In the genomic region with DNA sequence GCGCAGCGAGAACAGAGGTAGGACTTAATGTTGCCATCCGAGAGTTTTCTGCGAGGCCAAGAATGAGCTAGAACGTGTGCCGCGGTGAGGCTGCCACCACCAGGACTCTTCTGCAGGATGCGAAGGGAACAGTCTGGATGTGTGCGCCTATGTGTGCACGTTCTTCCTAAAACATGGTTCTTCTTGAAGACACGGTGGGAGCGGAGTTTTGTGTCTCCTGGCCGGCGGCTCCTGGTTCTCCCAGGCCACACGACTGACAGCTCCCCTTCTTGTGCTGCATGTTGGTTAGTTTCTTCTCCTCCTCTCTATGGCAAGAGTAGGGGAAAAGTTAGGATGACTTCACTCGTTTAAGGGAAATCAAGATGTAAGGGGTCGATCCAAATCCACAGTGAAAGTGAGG, we compare ENCODE assay signal across 19 cellular contexts.
"Had no signal": no experiment of that assay in that cellular context is flagged by ENCODE, and none has a peak within 500 bp of the region (broad histone marks: within the 10 kb centered on the region; RNA-seq: fewer than 3 reads in every experiment).

No MANE protein-coding gene starts in this region.

- H3K27ac Mint-ChIP-seq: activated CD4-positive, alpha-beta T cell treated with anti-CD3 and anti-CD28 coated beads, Interleukin-2, amount 10 ng/mL, durations not matched to agents 24 days and 14 days; activated CD8-positive, alpha-beta T cell treated with anti-CD3 and anti-CD28 coated beads, Interleukin-2, amount 10 ng/mL, durations not matched to agents 7 days and 5 days; activated naive CD4-positive, alpha-beta T cell treated with anti-CD3 and anti-CD28 coated beads, Interleukin-2, amount 10 ng/mL, durations not matched to agents 7 days and 5 days; activated T-cell treated with anti-CD3 and anti-CD28 coated beads, Interleukin-2, amount 50 U/mL, for 24 hours; activated T-helper 2 cell treated with anti-CD3 and anti-CD28 coated beads, Interferon-gamma antibody, Interleukin-2, Interleukin-4, amounts not matched to agents 10 μg/mL and 5 μg/mL and 100 μg/mL, durations not matched to agents 14 hours and 24 hours and 36 hours; effector memory CD8-positive, alpha-beta T cell; memory B cell; stimulated activated effector memory CD8-positive, alpha-beta T cell treated with anti-CD3 and anti-CD28 coated beads, Interleukin-12 subunit alpha, Interleukin-12 subunit beta, amount 100 ng/mL, for 72 hours; T-helper 1 cell treated with Interleukin-12 subunit alpha and Interleukin-12 subunit beta and Interleukin-4 antibody, amounts not matched to agents 30 μg/mL and 1 μg/mL, for 36 hours had no signal

- H3K27ac ChIP-seq: upper lobe of right lung had no signal

- H3K4me3 Mint-ChIP-seq: activated CD4-positive, alpha-beta T cell treated with anti-CD3 and anti-CD28 coated beads, Interleukin-2, amount 10 ng/mL, durations not matched to agents 24 days and 14 days; activated CD8-positive, alpha-beta T cell treated with anti-CD3 and anti-CD28 coated beads, Interleukin-2, amount 10 ng/mL, durations not matched to agents 7 days and 5 days; activated naive CD4-positive, alpha-beta T cell treated with anti-CD3 and anti-CD28 coated beads, Interleukin-2, amount 10 ng/mL, durations not matched to agents 7 days and 5 days; activated T-cell treated with anti-CD3 and anti-CD28 coated beads, Interleukin-2, amount 50 U/mL, for 24 hours; effector memory CD8-positive, alpha-beta T cell; memory B cell; nephron; stimulated activated effector memory CD8-positive, alpha-beta T cell treated with anti-CD3 and anti-CD28 coated beads, Interleukin-12 subunit alpha, Interleukin-12 subunit beta, amount 100 ng/mL, for 72 hours; T-helper 1 cell treated with Interleukin-12 subunit alpha and Interleukin-12 subunit beta and Interleukin-4 antibody, amounts not matched to agents 30 μg/mL and 1 μg/mL, for 36 hours had no signal

- H3K4me3 ChIP-seq: stomach, testis, upper lobe of right lung had no signal

- ATAC-seq: activated CD8-positive, alpha-beta T cell treated with anti-CD3 and anti-CD28 coated beads, Interleukin-2, amount 10 ng/mL, durations not matched to agents 7 days and 5 days; effector memory CD8-positive, alpha-beta T cell; stimulated activated effector memory CD8-positive, alpha-beta T cell treated with anti-CD3 and anti-CD28 coated beads, Interleukin-12 subunit alpha, Interleukin-12 subunit beta, amount 100 ng/mL, for 72 hours; upper lobe of right lung had no signal

- H3K4me1 Mint-ChIP-seq: activated CD4-positive, alpha-beta T cell treated with anti-CD3 and anti-CD28 coated beads, Interleukin-2, amount 10 ng/mL, durations not matched to agents 24 days and 14 days; activated naive CD4-positive, alpha-beta T cell treated with anti-CD3 and anti-CD28 coated beads, Interleukin-2, amount 10 ng/mL, durations not matched to agents 7 days and 5 days; memory B cell had no signal

- H3K27me3 ChIP-seq: stomach, testis, upper lobe of right lung had no signal

- DNase-seq: activated CD4-positive, alpha-beta T cell treated with anti-CD3 and anti-CD28 coated beads, Interleukin-2, amount 10 ng/mL, durations not matched to agents 24 days and 14 days; activated CD8-positive, alpha-beta T cell treated with anti-CD3 and anti-CD28 coated beads, Interleukin-2, amount 10 ng/mL, durations not matched to agents 7 days and 5 days; activated naive CD4-positive, alpha-beta T cell treated with anti-CD3 and anti-CD28 coated beads, Interleukin-2, amount 10 ng/mL, durations not matched to agents 7 days and 5 days; activated T-cell treated with anti-CD3 and anti-CD28 coated beads, Interleukin-2, amount 50 U/mL, for 24 hours; effector memory CD8-positive, alpha-beta T cell; foreskin fibroblast; kidney; occipital lobe; right cardiac atrium; small intestine; stimulated activated CD4-positive, alpha-beta T cell treated with anti-CD3 and anti-CD28 coated beads, Interleukin-4, amount 100 ng/mL, for 24 hours; stomach; testis; upper lobe of right lung had no signal

- H3K9me3 ChIP-seq: stomach, testis, upper lobe of right lung had no signal

- H3K9me3 Mint-ChIP-seq: activated CD4-positive, alpha-beta T cell treated with anti-CD3 and anti-CD28 coated beads, Interleukin-2, amount 10 ng/mL, durations not matched to agents 24 days and 14 days; activated naive CD4-positive, alpha-beta T cell treated with anti-CD3 and anti-CD28 coated beads, Interleukin-2, amount 10 ng/mL, durations not matched to agents 7 days and 5 days; activated T-cell treated with anti-CD3 and anti-CD28 coated beads, Interleukin-2, amount 50 U/mL, for 24 hours; activated T-helper 2 cell treated with anti-CD3 and anti-CD28 coated beads, Interferon-gamma antibody, Interleukin-2, Interleukin-4, amounts not matched to agents 10 μg/mL and 5 μg/mL and 100 μg/mL, durations not matched to agents 14 hours and 24 hours and 36 hours; effector memory CD8-positive, alpha-beta T cell; memory B cell; nephron; stimulated activated effector memory CD8-positive, alpha-beta T cell treated with anti-CD3 and anti-CD28 coated beads, Interleukin-12 subunit alpha, Interleukin-12 subunit beta, amount 100 ng/mL, for 72 hours; T-helper 1 cell treated with Interleukin-12 subunit alpha and Interleukin-12 subunit beta and Interleukin-4 antibody, amounts not matched to agents 30 μg/mL and 1 μg/mL, for 36 hours had no signal

- H3K27me3 Mint-ChIP-seq: activated CD4-positive, alpha-beta T cell treated with anti-CD3 and anti-CD28 coated beads, Interleukin-2, amount 10 ng/mL, durations not matched to agents 24 days and 14 days; activated naive CD4-positive, alpha-beta T cell treated with anti-CD3 and anti-CD28 coated beads, Interleukin-2, amount 10 ng/mL, durations not matched to agents 7 days and 5 days; activated T-cell treated with anti-CD3 and anti-CD28 coated beads, Interleukin-2, amount 50 U/mL, for 24 hours; effector memory CD8-positive, alpha-beta T cell; memory B cell had no signal
